15 cellular contexts compared by ENCODE assay signal in genomic region chr3:45870099-45870498, GRCh38. TPM values are rescaled to one million over a fixed set of nuclear protein-coding genes. Genes with fewer than 3 reads are reported as not detected.
A peak's percentile ranks its signal among the peaks of the same experiment; 100 is the strongest.
DNase-seq lines count a peak whose midpoint lies in the region; ATAC-seq and TF ChIP-seq lines count a peak whose summit lies in the region.
"Had no signal": no experiment of that assay in that cellular context is flagged by ENCODE, and none has a peak within 500 bp of the region (broad histone marks: within the 10 kb centered on the region; RNA-seq: fewer than 3 reads in every experiment).

No MANE protein-coding gene starts in this region.

- no peaks in the 10 kb centered on the region for H3K9me3 ChIP-seq in spleen
- H3K9me3 ChIP-seq: HAP-1 had no signal

- ATAC-seq in stimulated activated naive CD8-positive, alpha-beta T cell treated with anti-CD3 and anti-CD28 coated beads, Interleukin-15, Interleukin-2, amounts not matched to agents 100 U/mL and 50 U/mL, for 24 hours = peak; percentile 94
- no peak for ATAC-seq in HG03175 (IDR thresholded peaks at IDR 0.05; ENCODE audit: unreplicated experiment)

- peak; percentile 62 for DNase-seq in T-helper 9 cell
- DNase-seq in activated T-helper 1 cell treated with anti-CD3 and anti-CD28 coated beads, Interleukin-2, amount 50 U/mL, for 16 hours (ENCODE audit: low read depth in 1 of 2, low spot score in 1 of 2) = peak; percentile 33 to 42
- peak; percentile 81 for DNase-seq in spleen
- peak; percentile 45 for DNase-seq in stimulated activated naive CD8-positive, alpha-beta T cell treated with anti-CD3 and anti-CD28 coated beads, Interleukin-15, Interleukin-2, amounts not matched to agents 100 U/mL and 50 U/mL, for 24 hours
- DNase-seq in NCI-H2171 treated with DMSO at 0.1 percent for 48 hours (lab: John Stamatoyannopoulos, UW) = no peak
- no peak for DNase-seq in GM20000 (ENCODE audit: low spot score)
- DNase-seq in SW 1271 (lab: John Stamatoyannopoulos, UW) = no peak
- DNase-seq: erythroblast, kidney, nucleus accumbens had no signal

- no peaks in the 10 kb centered on the region for H3K36me3 ChIP-seq in spleen
- H3K36me3 ChIP-seq: HAP-1 had no signal

- H3K27me3 ChIP-seq in spleen (replicated peaks in 1 of 7) = no peaks in the 10 kb centered on the region

- H3K4me3 ChIP-seq in spleen = no peak overlapping the region
- H3K4me3 ChIP-seq: HAP-1 had no signal

- no peak for TF ChIP-seq CTCF in spleen (IDR thresholded peaks at IDR 0.05 in 8 of 11, conservative IDR thresholded peaks at IDR 0.05 in 3 of 11)
- TF ChIP-seq CTCF in GM20000 (IDR thresholded peaks at IDR 0.05; ENCODE audit: extremely low read depth, missing control alignments) = no peak

- WGBS in spleen, 5 donors = 32 to 52% (median 41%) methylated on average over 4 of the region's 4 CpGs

- peaks cover 0 to 46% (median 14%) of the 10 kb centered on the region in 6 donors for H3K4me1 ChIP-seq in spleen
- H3K4me1 ChIP-seq: HAP-1 had no signal

- TF ChIP-seq POLR2A in spleen (IDR thresholded peaks at IDR 0.05) = no peak

- peak overlapping the region in 1 of 8 donors; percentile 1 for H3K27ac ChIP-seq in spleen
- H3K27ac ChIP-seq: HL-60 had no signal

- intact Hi-C loops in spleen (cut with DNase I; ENCODE audit: low total_unique reads) = no loop called here

RNA-seq across cellular contexts. Expression of gene CCR9, which starts 16.2 kb away (rescaled TPM):
- total RNA-seq in spleen = 1 to 10 TPM; 1.2 to 3.6 (median 1.7) TPM
- 1 to 10 TPM; 1.1 to 1.3 (median 1.3) TPM for polyA plus RNA-seq in spleen
- total RNA-seq: Daoy, subcutaneous adipose tissue had no signal

RNA-seq across cellular contexts. Expression of gene LZTFL1, which starts 28.2 kb away (rescaled TPM):
- total RNA-seq in spleen = 10 to 100 TPM; 13.2 to 22.9 (median 18.0) TPM
- 1 to 10 TPM; 6.5 to 8.4 (median 7.9) TPM for polyA plus RNA-seq in spleen

Comparison
In these comparisons a context has a peak if more than half of its experiments do, and no peak if none do; other contexts are left out.
1. DNase-seq: peak in T-helper 9 cell (single experiment), activated T-helper 1 cell treated with anti-CD3 and anti-CD28 coated beads, Interleukin-2, amount 50 U/mL, for 16 hours (2 of 2), spleen (single experiment) and stimulated activated naive CD8-positive, alpha-beta T cell treated with anti-CD3 and anti-CD28 coated beads, Interleukin-15, Interleukin-2, amounts not matched to agents 100 U/mL and 50 U/mL, for 24 hours (single experiment); none in NCI-H2171 treated with DMSO at 0.1 percent for 48 hours (single experiment), GM20000 (single experiment) and SW 1271 (0 of 2).